ENCODE assay signal across 28 cellular contexts in genomic region chr9:96340707-96341106, GRCh38. TPM values are rescaled to one million over a fixed set of nuclear protein-coding genes. Genes with fewer than 3 reads are reported as not detected.
"Had no signal": no experiment of that assay in that cellular context is flagged by ENCODE, and none has a peak within 500 bp of the region (broad histone marks: within the 10 kb centered on the region; RNA-seq: fewer than 3 reads in every experiment).

No MANE protein-coding gene starts in this region.

- H3K4me1 ChIP-seq: testis had no signal

- H3K9me3 ChIP-seq: esophagus muscularis mucosa, gastroesophageal sphincter, heart left ventricle, lower lobe of right lung, ovary, testis, tibial artery, upper lobe of right lung, uterus had no signal

- H3K36me3 ChIP-seq: ovary, upper lobe of right lung, uterus had no signal

- FAIRE-seq: endothelial cell of umbilical vein had no signal

- DNase-seq: effector memory CD4-positive, alpha-beta T cell; foreskin keratinocyte; heart left ventricle; hippocampal formation; immature natural killer cell; islet precursor cell; left ventricle myocardium superior; lower lobe of right lung; natural killer cell; occipital lobe; ovary; posterior cingulate gyrus; stimulated activated CD4-positive, alpha-beta T cell treated with anti-CD3 and anti-CD28 coated beads, Interleukin-2, amount 100 ng/mL, for 24 hours; stimulated activated CD4-positive, alpha-beta T cell treated with anti-CD3 and anti-CD28 coated beads, Interleukin-4, amount 100 ng/mL, for 24 hours; stimulated activated naive CD4-positive, alpha-beta T cell treated with Interleukin-2 at 50 U/mL for 16 hours; substantia nigra; testis; tibial artery; upper lobe of right lung; uterus had no signal

- H3K27me3 ChIP-seq: esophagus muscularis mucosa, foreskin keratinocyte, gastroesophageal sphincter, heart left ventricle, ovary, testis, tibial artery, upper lobe of right lung, uterus had no signal

- H3K4me3 ChIP-seq: esophagus muscularis mucosa, gastroesophageal sphincter, heart left ventricle, lower lobe of right lung, ovary, testis, tibial artery, upper lobe of right lung, uterus had no signal

- ATAC-seq: gastroesophageal sphincter; heart left ventricle; left ventricle myocardium superior; lower lobe of right lung; natural killer cell; sciatic nerve; stimulated activated effector memory CD8-positive, alpha-beta T cell treated with anti-CD3 and anti-CD28 coated beads, Interleukin-12 subunit alpha, Interleukin-12 subunit beta, amount 100 ng/mL, for 72 hours; upper lobe of right lung had no signal

- H3K27ac ChIP-seq: lower lobe of right lung, ovary, testis, tibial artery, upper lobe of right lung, uterus had no signal

RNA-seq across cellular contexts. Expression of gene HSD17B3, which starts 38.7 kb away (rescaled TPM):
- total RNA-seq: epithelial cell of proximal tubule, foreskin keratinocyte, occipital lobe had no signal
- polyA plus RNA-seq: endothelial cell of umbilical vein, fibroblast of lung, immature natural killer cell, neural cell had no signal
